28 cellular contexts compared by ENCODE assay signal in the genomic region with DNA sequence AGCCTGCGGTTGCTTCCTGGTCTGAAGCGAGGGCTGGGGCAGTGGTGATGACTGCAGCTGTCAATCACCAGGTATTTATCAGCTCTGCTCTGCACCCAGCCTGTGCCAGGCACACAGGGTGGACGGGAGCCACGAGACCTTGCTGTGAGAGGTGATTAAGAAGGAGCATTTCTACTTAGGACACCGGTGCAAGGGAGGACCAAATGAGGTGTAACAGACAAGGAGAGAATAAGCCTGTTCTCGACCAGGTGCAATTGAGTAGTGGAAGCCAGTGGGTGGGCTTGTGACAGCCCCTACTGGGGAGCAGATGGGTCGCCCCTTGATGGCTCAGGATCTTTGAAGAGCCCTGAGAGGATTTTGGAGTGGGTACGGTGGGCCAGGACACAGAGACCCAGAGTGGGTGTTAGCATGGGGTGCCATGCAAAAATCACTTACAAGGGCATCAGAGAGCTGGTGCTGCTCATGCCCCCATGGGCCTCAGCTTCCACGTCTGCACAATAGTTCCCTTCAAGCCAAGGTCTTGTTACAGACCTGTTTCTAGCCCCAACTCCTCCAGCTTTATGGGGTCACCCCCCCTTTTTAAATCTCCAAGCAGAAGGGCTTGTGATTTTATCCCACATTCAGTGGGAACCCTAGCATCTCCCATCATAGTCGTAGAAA. TPM values are rescaled to one million over a fixed set of nuclear protein-coding genes. Genes with fewer than 3 reads are reported as not detected.
DNase-seq lines count a peak whose midpoint lies in the region; ATAC-seq, FAIRE-seq and TF ChIP-seq lines count a peak whose summit lies in the region.
"Had no signal": no experiment of that assay in that cellular context is flagged by ENCODE, and none has a peak within 500 bp of the region (broad histone marks: within the 10 kb centered on the region; RNA-seq: fewer than 3 reads in every experiment).

No MANE protein-coding gene starts in this region.

- H3K4ac ChIP-seq in neuronal stem cell (ENCODE audit: low read length), result no peak overlapping the region

- no peak overlapping the region for H3K14ac ChIP-seq in neuronal stem cell (ENCODE audit: low read length)

- H3K9me3 ChIP-seq in right lobe of liver (no peaks in the 10 kb centered on the region), HepG2 (ENCODE audit: low read length) (no peaks in the 10 kb centered on the region), neuronal stem cell (replicated peaks in 1 of 2; ENCODE audit: control insufficient read depth in 2 of 2, insufficient read depth in 1 of 2, low read depth in 1 of 2, low read length in 2 of 2) (no peaks in the 10 kb centered on the region)
- H3K9me3 ChIP-seq: BLaER1 treated with 17β-estradiol and CSF1 and Interleukin-3, amounts not matched to agents 10 nM and 100 nM; lower lobe of right lung; neutrophil; psoas muscle; suprapubic skin; uterus had no signal

- 49% methylated on average over 4 of the region's 10 CpGs for WGBS in right lobe of liver (ENCODE audit: insufficient coverage, low coverage, low lambda C conversion rate, missing lambda C conversion rate)
- WGBS in HepG2 (ENCODE audit: low lambda C conversion rate), result 2% methylated on average over 10 of the region's 10 CpGs
- no CpG with 5 or more reads among the region's 10 CpGs for WGBS in neuronal stem cell (ENCODE audit: extremely low coverage in 2 of 2, insufficient read length in 2 of 2, insufficient replicate concordance in 1 of 2), 2 donors

- H3K27ac ChIP-seq in right lobe of liver (no peak overlapping the region), HepG2 (ENCODE audit: extremely low read length, insufficient read depth, low read length) (no peak overlapping the region), caudate nucleus (ENCODE audit: low read depth, low read length) (peak overlapping the region; percentile 48), neuronal stem cell (replicated peaks; ENCODE audit: low read length) (no peak overlapping the region)
- H3K27ac ChIP-seq: BLaER1 treated with 17β-estradiol and CSF1 and Interleukin-3, amounts not matched to agents 10 nM and 100 nM; KMS-11; lower lobe of right lung; neutrophil; psoas muscle; skin epidermis; suprapubic skin; uterus had no signal

- no peak overlapping the region for H2BK120ac ChIP-seq in neuronal stem cell (ENCODE audit: low read depth, low read length)

- ATAC-seq in right lobe of liver (no peak), HepG2 (no peak), esophagus mucosa (no peak), HG03039 (IDR thresholded peaks at IDR 0.05; ENCODE audit: unreplicated experiment) (no peak)
- ATAC-seq: GM23338, lower lobe of right lung, Panc1, psoas muscle had no signal

- peak in 2 of 3 donors; percentile 16 to 38 for DNase-seq in right lobe of liver
- no peak for DNase-seq in HepG2 (ENCODE audit: low spot score)
- no peak for DNase-seq in caudate nucleus (lab: John Stamatoyannopoulos, UW)
- no peak for DNase-seq in neuronal stem cell (ENCODE audit: low spot score)
- no peak for DNase-seq in stimulated activated CD4-positive, alpha-beta T cell treated with anti-CD3 and anti-CD28 coated beads, Interleukin-2, amount 100 ng/mL, for 48 hours
- no peak for DNase-seq in NCI-H2227 treated with DMSO at 0.1 percent for 48 hours (lab: John Stamatoyannopoulos, UW)
- DNase-seq: amygdala; COR-L47; DND-41; glutamatergic neuron; lower lobe of right lung; NCI-H1436; NCI-H510A; NK-92 treated with Interleukin-12 subunit alpha and Interleukin-12 subunit beta, amount 100 ng/mL, for 24 hours; psoas muscle had no signal

- no peak overlapping the region for H2AK5ac ChIP-seq in neuronal stem cell (ENCODE audit: low read depth, low read length)

- in situ Hi-C loops in HepG2 (cut with HindIII; ENCODE audit: extremely low pct_ligation_motif_present, low pct_unique_long_range_greater_than_20kb), result loop anchor here (5.0 kb wide), 1 partner anchor 87 kb away; no protein-coding TSS in a partner anchor

- TF ChIP-seq RAD21 in HepG2 (CRISPR knock-in tag; IDR thresholded peaks at IDR 0.05), result no peak

- no peak overlapping the region for H3K18ac ChIP-seq in neuronal stem cell (ENCODE audit: low read length)

- intact Hi-C loops in right lobe of liver (cut with DNase I) (loop anchor here in 1 of 2 donors (5.0 kb wide), 1 partner anchor 87 kb away; no protein-coding TSS in a partner anchor), HepG2 (cut with micrococcal nuclease; ENCODE audit: unreplicated experiment) (loop anchor here (5.0 kb wide), 1 partner anchor 37 kb away; no protein-coding TSS in a partner anchor)

- peak overlapping the region; percentile 19 for H2BK5ac ChIP-seq in neuronal stem cell (ENCODE audit: low read length)

- CTCF ChIA-PET in HepG2 (lab: Yijun Ruan, JAX; ENCODE audit: low intra/inter-chr PET ratio, low total read pairs), result no interaction called here

- no peaks in the 10 kb centered on the region for H3K27me3 ChIP-seq in right lobe of liver
- H3K27me3 ChIP-seq in HepG2 (ENCODE audit: control insufficient read depth in 1 of 2, insufficient read depth in 2 of 2, low read length in 2 of 2), result peaks cover 4 to 63% of the 10 kb centered on the region in 2 experiments
- peaks cover 0 to 2% (median 0%) of the 10 kb centered on the region in 3 experiments for H3K27me3 ChIP-seq in neuronal stem cell (ENCODE audit: control insufficient read depth in 3 of 3, insufficient read depth in 3 of 3, low read depth in 1 of 3, low read length in 3 of 3)
- H3K27me3 ChIP-seq: BLaER1 treated with 17β-estradiol and CSF1 and Interleukin-3, amounts not matched to agents 10 nM and 100 nM; neutrophil; uterus had no signal

- H3K79me1 ChIP-seq in neuronal stem cell (ENCODE audit: low read depth, low read length), result no peaks in the 10 kb centered on the region

- no peaks in the 10 kb centered on the region for H3K36me3 ChIP-seq in right lobe of liver
- H3K36me3 ChIP-seq in HepG2 (replicated peaks in 1 of 2; ENCODE audit: control insufficient read depth in 1 of 2, insufficient read depth in 2 of 2, low read length in 2 of 2), result no peaks in the 10 kb centered on the region
- no peaks in the 10 kb centered on the region for H3K36me3 ChIP-seq in neuronal stem cell (replicated peaks in 1 of 2; ENCODE audit: control insufficient read depth in 2 of 2, insufficient read depth in 2 of 2, low read length in 2 of 2)
- H3K36me3 ChIP-seq: BLaER1 treated with 17β-estradiol and CSF1 and Interleukin-3, amounts not matched to agents 10 nM and 100 nM; lower lobe of right lung; neutrophil; suprapubic skin; uterus had no signal

- TF ChIP-seq POLR2A in right lobe of liver (IDR thresholded peaks at IDR 0.05) (no peak), HepG2 (IDR thresholded peaks at IDR 0.05; ENCODE audit: insufficient read depth in 1 of 2, low read depth in 2 of 2, low read length in 2 of 2) (no peak)

- H4K20me1 ChIP-seq in HepG2 (ENCODE audit: insufficient read depth, low read length), result no peaks in the 10 kb centered on the region

- H3K4me3 ChIP-seq in right lobe of liver, result no peak overlapping the region
- H3K4me3 ChIP-seq in HepG2 (replicated peaks in 1 of 3; ENCODE audit: insufficient read depth in 1 of 3, low read depth in 2 of 3, low read length in 3 of 3), result no peak overlapping the region
- H3K4me3 ChIP-seq in neuronal stem cell (ENCODE audit: low read length in 2 of 2), result no peak overlapping the region
- H3K4me3 ChIP-seq: BLaER1 treated with 17β-estradiol and CSF1 and Interleukin-3, amounts not matched to agents 10 nM and 100 nM; GM23338; lower lobe of right lung; psoas muscle; skin epidermis; suprapubic skin; uterus had no signal

- BruUV-seq in HepG2 (replicated peaks; lab: Mats Ljungman, UMichigan), result no TSS peak

- H3K23ac ChIP-seq in neuronal stem cell (ENCODE audit: low read depth, low read length, poor library complexity), result no peak overlapping the region

- no peak overlapping the region for H2AFZ ChIP-seq in HepG2 (ENCODE audit: low read length)
- H2AFZ ChIP-seq in neuronal stem cell (ENCODE audit: low read length), result no peak overlapping the region
- H2AFZ ChIP-seq: GM23338 had no signal

- H4K91ac ChIP-seq in neuronal stem cell (ENCODE audit: low read depth, low read length, poor library complexity), result no peak overlapping the region

- H3K79me2 ChIP-seq in HepG2 (ENCODE audit: insufficient read depth, low read length), result no peaks in the 10 kb centered on the region

- POLR2A ChIA-PET in HepG2 (lab: Yijun Ruan, JAX), result no interaction called here

- H3K9ac ChIP-seq in HepG2 (ENCODE audit: insufficient read depth, low read depth, low read length) (no peak overlapping the region), neuronal stem cell (ENCODE audit: low read depth, low read length, poor library complexity) (no peak overlapping the region)
- H3K9ac ChIP-seq: BLaER1 treated with 17β-estradiol and CSF1 and Interleukin-3, amounts not matched to agents 10 nM and 100 nM; KMS-11 had no signal

- TF ChIP-seq EP300 in HepG2 (IDR thresholded peaks at IDR 0.05; ENCODE audit: low read depth in 2 of 2, low read length in 2 of 2), result no peak
- TF ChIP-seq EP300 in HepG2 (CRISPR knock-in tag; IDR thresholded peaks at IDR 0.05; ENCODE audit: borderline replicate concordance), result no peak

- H4K8ac ChIP-seq in neuronal stem cell (ENCODE audit: low read depth, low read length), result no peak overlapping the region

- no peak overlapping the region for H2BK12ac ChIP-seq in neuronal stem cell (ENCODE audit: low read length)

- no peak for FAIRE-seq in HepG2 (lab: Jason Lieb, UNC)
- FAIRE-seq: bronchial epithelial cell, endothelial cell of umbilical vein had no signal

- H3K4me2 ChIP-seq in HepG2 (ENCODE audit: low read depth, low read length) (no peak overlapping the region), neuronal stem cell (ENCODE audit: insufficient read depth, low read length, poor library complexity, severe bottlenecking) (no peak overlapping the region)
- H3K4me2 ChIP-seq: BLaER1 treated with 17β-estradiol and CSF1 and Interleukin-3, amounts not matched to agents 10 nM and 100 nM; KMS-11 had no signal

- H2BK15ac ChIP-seq in neuronal stem cell (ENCODE audit: low read length), result no peak overlapping the region

- H3K4me1 ChIP-seq in right lobe of liver (no peaks in the 10 kb centered on the region), HepG2 (ENCODE audit: insufficient read depth, low read length) (peaks cover 6% of the 10 kb centered on the region), neuronal stem cell (ENCODE audit: control insufficient read depth in 2 of 2, insufficient read depth in 1 of 2, low read depth in 1 of 2, low read length in 2 of 2) (peaks cover 10 to 24% of the 10 kb centered on the region in 2 donors)
- H3K4me1 ChIP-seq: lower lobe of right lung, psoas muscle, suprapubic skin, uterus had no signal

- TF ChIP-seq CTCF in right lobe of liver (IDR thresholded peaks at IDR 0.05) (no peak), HepG2 (CRISPR knock-in tag; IDR thresholded peaks at IDR 0.05) (no peak)

RNA-seq across cellular contexts. Expression of a gene that starts 24.6 kb away (rescaled TPM):
- total RNA-seq in right lobe of liver (under 1 TPM in 3 of 6 experiments, not detected in 3; 0.06 to 0.12 (median 0.07) TPM), HepG2 (2016; rRNA removed; fragmentation: Illumina TruSeq; extraction: Trizol) (not detected in 2 replicates), esophagus mucosa (0.20 TPM)
- not detected in 2 replicates for total RNA-seq in HepG2 (2016; cell fraction: cytosol; rRNA removed; fragmentation: Illumina TruSeq; extraction: Trizol; ENCODE audit: low read depth)
- total RNA-seq in HepG2 (2016; cell fraction: insoluble cytoplasmic fraction; rRNA removed; fragmentation: Illumina TruSeq; extraction: Trizol), result 0.04 TPM in 1 of 2 replicates, not detected in the other
- not detected in 2 replicates for total RNA-seq in HepG2 (2016; cell fraction: membrane; rRNA removed; fragmentation: Illumina TruSeq; extraction: Trizol)
- not detected in 2 replicates for total RNA-seq in HepG2 (2016; cell fraction: nucleus; rRNA removed; fragmentation: Illumina TruSeq; extraction: Trizol)
- not detected in 2 replicates for polyA plus RNA-seq in HepG2 (2011; rRNA removed)
- polyA plus RNA-seq in HepG2 (2011; cell fraction: cytosol; rRNA removed), result 0.04 TPM in 1 of 2 replicates, not detected in the other
- 0.05 and 0.06 TPM in 2 replicates for polyA plus RNA-seq in HepG2 (2011; cell fraction: nucleus; rRNA removed)
- polyA plus RNA-seq in HepG2 (2012), result not detected in 2 replicates
- polyA plus RNA-seq in HepG2 (2016; cell fraction: cytosol; fragmentation: Illumina TruSeq; extraction: Trizol; ENCODE audit: low read depth), result not detected in 2 replicates
- not detected in 2 replicates for polyA plus RNA-seq in HepG2 (2016; cell fraction: insoluble cytoplasmic fraction; fragmentation: Illumina TruSeq; extraction: Trizol; ENCODE audit: low read depth)
- polyA plus RNA-seq in HepG2 (2016; cell fraction: membrane; fragmentation: Illumina TruSeq; extraction: Trizol; ENCODE audit: low read depth), result not detected in 2 replicates
- polyA plus RNA-seq in HepG2 (2016; cell fraction: nucleus; fragmentation: Illumina TruSeq; extraction: Trizol; ENCODE audit: insufficient read depth, low read depth), result 0.18 TPM in 1 of 2 replicates, not detected in the other
- polyA minus RNA-seq in HepG2 (2011; rRNA and poly(A)+ RNA removed; ENCODE audit: low replicate concordance), result 0.09 and 0.14 TPM in 2 replicates
- not detected in 2 replicates for polyA minus RNA-seq in HepG2 (2011; cell fraction: cytosol; rRNA and poly(A)+ RNA removed)
- polyA minus RNA-seq in HepG2 (2011; cell fraction: nucleus; rRNA and poly(A)+ RNA removed), result not detected in 2 replicates
- polyA plus RNA-seq in neuronal stem cell (2013, experiment 1 of 2), result not detected
- not detected for polyA plus RNA-seq in neuronal stem cell (2013, experiment 2 of 2)
- total RNA-seq: bronchial epithelial cell, endothelial cell of umbilical vein, GM23338, kidney epithelial cell, uterus had no signal
- polyA plus RNA-seq: endothelial cell of umbilical vein, GM23338 had no signal

RNA-seq across cellular contexts. Expression of a gene that starts 35.7 kb away (rescaled TPM):
- 10 to 100 TPM; 11.1 to 26.9 (median 24.2) TPM for total RNA-seq in right lobe of liver
- 40.7 and 70.5 TPM in 2 replicates for total RNA-seq in HepG2 (2016; rRNA removed; fragmentation: Illumina TruSeq; extraction: Trizol)
- total RNA-seq in HepG2 (2016; cell fraction: cytosol; rRNA removed; fragmentation: Illumina TruSeq; extraction: Trizol; ENCODE audit: low read depth), result 13.6 and 14.1 TPM in 2 replicates
- 40.7 and 74.0 TPM in 2 replicates for total RNA-seq in HepG2 (2016; cell fraction: insoluble cytoplasmic fraction; rRNA removed; fragmentation: Illumina TruSeq; extraction: Trizol)
- 30.7 and 33.5 TPM in 2 replicates for total RNA-seq in HepG2 (2016; cell fraction: membrane; rRNA removed; fragmentation: Illumina TruSeq; extraction: Trizol)
- total RNA-seq in HepG2 (2016; cell fraction: nucleus; rRNA removed; fragmentation: Illumina TruSeq; extraction: Trizol), result 49.2 and 56.2 TPM in 2 replicates
- 270 and 321 TPM in 2 replicates for polyA plus RNA-seq in HepG2 (2011; rRNA removed)
- 356 TPM in 2 replicates for polyA plus RNA-seq in HepG2 (2011; cell fraction: cytosol; rRNA removed)
- 111 and 119 TPM in 2 replicates for polyA plus RNA-seq in HepG2 (2011; cell fraction: nucleus; rRNA removed)
- polyA plus RNA-seq in HepG2 (2012), result 124 and 196 TPM in 2 replicates
- polyA plus RNA-seq in HepG2 (2016; cell fraction: cytosol; fragmentation: Illumina TruSeq; extraction: Trizol; ENCODE audit: low read depth), result 18.9 and 24.2 TPM in 2 replicates
- polyA plus RNA-seq in HepG2 (2016; cell fraction: insoluble cytoplasmic fraction; fragmentation: Illumina TruSeq; extraction: Trizol; ENCODE audit: low read depth), result 53.1 and 56.4 TPM in 2 replicates
- 32.9 and 35.3 TPM in 2 replicates for polyA plus RNA-seq in HepG2 (2016; cell fraction: membrane; fragmentation: Illumina TruSeq; extraction: Trizol; ENCODE audit: low read depth)
- polyA plus RNA-seq in HepG2 (2016; cell fraction: nucleus; fragmentation: Illumina TruSeq; extraction: Trizol; ENCODE audit: insufficient read depth, low read depth), result 111 and 121 TPM in 2 replicates
- 108 and 408 TPM in 2 replicates for polyA minus RNA-seq in HepG2 (2011; rRNA and poly(A)+ RNA removed; ENCODE audit: low replicate concordance)
- polyA minus RNA-seq in HepG2 (2011; cell fraction: cytosol; rRNA and poly(A)+ RNA removed), result 84.7 and 140 TPM in 2 replicates
- 20.1 and 24.2 TPM in 2 replicates for polyA minus RNA-seq in HepG2 (2011; cell fraction: nucleus; rRNA and poly(A)+ RNA removed)
- 167 TPM for polyA plus RNA-seq in neuronal stem cell (2013, experiment 1 of 2)
- polyA plus RNA-seq in neuronal stem cell (2013, experiment 2 of 2), result 168 TPM
- 7.3 TPM for total RNA-seq in esophagus mucosa

Comparison
In these comparisons a context has a peak if more than half of its experiments do, and no peak if none do; other contexts are left out.
1. DNase-seq: peak in right lobe of liver (2 of 3); none in HepG2 (single experiment), caudate nucleus (0 of 61), neuronal stem cell (single experiment), stimulated activated CD4-positive, alpha-beta T cell treated with anti-CD3 and anti-CD28 coated beads, Interleukin-2, amount 100 ng/mL, for 48 hours (0 of 2) and NCI-H2227 treated with DMSO at 0.1 percent for 48 hours (single experiment).